Comparison of ENCODE assay signal across 12 cellular contexts in genomic region chrX:72021975-72022374, GRCh38.
DNase-seq lines count a peak whose midpoint lies in the region; ATAC-seq and TF ChIP-seq lines count a peak whose summit lies in the region.
"Had no signal": no experiment of that assay in that cellular context is flagged by ENCODE, and none has a peak within 500 bp of the region (broad histone marks: within the 10 kb centered on the region; RNA-seq: fewer than 3 reads in every experiment).

No MANE protein-coding gene starts in this region.

- H3K4me1 Mint-ChIP-seq in chondrocyte (ENCODE audit: low read depth) = peaks cover 13% of the 10 kb centered on the region
- H3K4me1 Mint-ChIP-seq in osteocyte (ENCODE audit: unreplicated experiment) = peaks cover 17% of the 10 kb centered on the region
- peaks cover 35% of the 10 kb centered on the region for H3K4me1 Mint-ChIP-seq in stimulated activated effector memory CD8-positive, alpha-beta T cell treated with anti-CD3 and anti-CD28 coated beads, Interleukin-12 subunit alpha, Interleukin-12 subunit beta, amount 100 ng/mL, for 72 hours

- DNase-seq in NCI-H748 (lab: John Stamatoyannopoulos, UW; ENCODE audit: unreplicated experiment) (peak; percentile 20), NCI-H748 treated with DMSO at 0.1 percent for 48 hours (lab: John Stamatoyannopoulos, UW) (no peak), MM.1S (no peak), chondrocyte (ENCODE audit: low spot score) (no peak), osteocyte (ENCODE audit: extremely low spot score, unreplicated experiment) (peak; percentile 65), NCI-H187 treated with DMSO at 0.1 percent for 48 hours (lab: John Stamatoyannopoulos, UW) (no peak)
- no peak for DNase-seq in stimulated activated effector memory CD8-positive, alpha-beta T cell treated with anti-CD3 and anti-CD28 coated beads, Interleukin-12 subunit alpha, Interleukin-12 subunit beta, amount 100 ng/mL, for 72 hours (ENCODE audit: low spot score in 2 of 2)
- DNase-seq: upper lobe of left lung had no signal

- no peaks in the 10 kb centered on the region for H3K27me3 ChIP-seq in MM.1S (replicated peaks; ENCODE audit: insufficient read depth, low read length)
- H3K27me3 ChIP-seq: SJCRH30 had no signal

- H3K36me3 ChIP-seq in MM.1S (replicated peaks; ENCODE audit: insufficient read depth, low read length) = no peaks in the 10 kb centered on the region
- H3K36me3 ChIP-seq: BLaER1, prostate gland, SJCRH30, upper lobe of left lung had no signal

- ATAC-seq in GM21786 (IDR thresholded peaks at IDR 0.05; ENCODE audit: unreplicated experiment) = no peak
- ATAC-seq in stimulated activated effector memory CD8-positive, alpha-beta T cell treated with anti-CD3 and anti-CD28 coated beads, Interleukin-12 subunit alpha, Interleukin-12 subunit beta, amount 100 ng/mL, for 72 hours = no peak

- H3K9ac ChIP-seq in MM.1S (ENCODE audit: low read length) = no peak overlapping the region
- H3K9ac ChIP-seq: BLaER1 had no signal

- no peak overlapping the region for H3K27ac ChIP-seq in MM.1S (ENCODE audit: low read length)
- H3K27ac ChIP-seq: BLaER1, prostate gland, SJCRH30, upper lobe of left lung had no signal

- no peaks in the 10 kb centered on the region for H3K79me2 ChIP-seq in MM.1S (ENCODE audit: low read length)

- H3K4me3 ChIP-seq in MM.1S (ENCODE audit: low read length) = no peak overlapping the region
- H3K4me3 ChIP-seq: BLaER1, prostate gland, SJCRH30, upper lobe of left lung had no signal

- no peaks in the 10 kb centered on the region for H3K9me3 ChIP-seq in MM.1S (replicated peaks; ENCODE audit: insufficient read depth, low read length)
- H3K9me3 ChIP-seq: prostate gland, SJCRH30, upper lobe of left lung had no signal

- H3K9me2 ChIP-seq in MM.1S (replicated peaks; ENCODE audit: insufficient read depth, low read length) = no peaks in the 10 kb centered on the region

- no peak overlapping the region for H2AFZ ChIP-seq in MM.1S (ENCODE audit: low read length)

- H3K27me3 Mint-ChIP-seq in chondrocyte (ENCODE audit: low read depth) (no peaks in the 10 kb centered on the region), osteocyte (ENCODE audit: unreplicated experiment) (no peaks in the 10 kb centered on the region)

- H3K27ac Mint-ChIP-seq in chondrocyte (ENCODE audit: unreplicated experiment) (no peak overlapping the region), osteocyte (ENCODE audit: unreplicated experiment) (no peak overlapping the region)
- H3K27ac Mint-ChIP-seq in stimulated activated effector memory CD8-positive, alpha-beta T cell treated with anti-CD3 and anti-CD28 coated beads, Interleukin-12 subunit alpha, Interleukin-12 subunit beta, amount 100 ng/mL, for 72 hours = no peak overlapping the region

- TF ChIP-seq CTCF in MM.1S (IDR thresholded peaks at IDR 0.05; ENCODE audit: low read length) (peak; percentile 46), chondrocyte (IDR thresholded peaks at IDR 0.05) (peak; percentile 72), osteocyte (IDR thresholded peaks at IDR 0.05) (peak; percentile 55)

- H3K4me3 Mint-ChIP-seq in chondrocyte (ENCODE audit: unreplicated experiment) (no peak overlapping the region), osteocyte (ENCODE audit: unreplicated experiment) (no peak overlapping the region)
- H3K4me3 Mint-ChIP-seq in stimulated activated effector memory CD8-positive, alpha-beta T cell treated with anti-CD3 and anti-CD28 coated beads, Interleukin-12 subunit alpha, Interleukin-12 subunit beta, amount 100 ng/mL, for 72 hours = no peak overlapping the region

- peaks cover 9% of the 10 kb centered on the region for H3K4me1 ChIP-seq in MM.1S (ENCODE audit: low read length)
- H3K4me1 ChIP-seq: BLaER1, prostate gland had no signal

- H3F3A ChIP-seq in MM.1S (ENCODE audit: insufficient read depth, low read length) = no peaks in the 10 kb centered on the region

- H3K4me2 ChIP-seq in MM.1S (ENCODE audit: low read depth, low read length) = no peak overlapping the region
- H3K4me2 ChIP-seq: BLaER1 had no signal

- H4K20me1 ChIP-seq in MM.1S (ENCODE audit: insufficient read depth, low read length) = no peaks in the 10 kb centered on the region
- H4K20me1 ChIP-seq: BLaER1 had no signal

- H3K9me3 Mint-ChIP-seq in chondrocyte (ENCODE audit: low read depth) (no peaks in the 10 kb centered on the region), osteocyte (ENCODE audit: unreplicated experiment) (peaks cover 9% of the 10 kb centered on the region)
- no peaks in the 10 kb centered on the region for H3K9me3 Mint-ChIP-seq in stimulated activated effector memory CD8-positive, alpha-beta T cell treated with anti-CD3 and anti-CD28 coated beads, Interleukin-12 subunit alpha, Interleukin-12 subunit beta, amount 100 ng/mL, for 72 hours

- no peaks in the 10 kb centered on the region for H3K36me3 Mint-ChIP-seq in chondrocyte (ENCODE audit: low read depth)
- H3K36me3 Mint-ChIP-seq in osteocyte (ENCODE audit: unreplicated experiment) = no peaks in the 10 kb centered on the region
- no peaks in the 10 kb centered on the region for H3K36me3 Mint-ChIP-seq in stimulated activated effector memory CD8-positive, alpha-beta T cell treated with anti-CD3 and anti-CD28 coated beads, Interleukin-12 subunit alpha, Interleukin-12 subunit beta, amount 100 ng/mL, for 72 hours

Comparison
In these comparisons a context has a peak if more than half of its experiments do, and no peak if none do; other contexts are left out.
1. DNase-seq: peak in NCI-H748 (single experiment) and osteocyte (single experiment); none in NCI-H748 treated with DMSO at 0.1 percent for 48 hours (single experiment), MM.1S (single experiment), chondrocyte (single experiment), NCI-H187 treated with DMSO at 0.1 percent for 48 hours (single experiment) and stimulated activated effector memory CD8-positive, alpha-beta T cell treated with anti-CD3 and anti-CD28 coated beads, Interleukin-12 subunit alpha, Interleukin-12 subunit beta, amount 100 ng/mL, for 72 hours (0 of 2).
2. Peak in every context shown above with its lines, with median percentiles within 50 percentile points of each other: CTCF ChIP-seq.